1 cellular context compared by ENCODE assay signal in genomic region chr2:221337957-221338685, GRCh38.
TF ChIP-seq lines count a peak whose summit lies in the region.

No MANE protein-coding gene starts in this region.

TF ChIP-seq in GM23338, 12 proteins besides CTCF, POLR2A, EP300 and RAD21:
- no peak for TF ChIP-seq ZNF462 (CRISPR knock-in tag; IDR thresholded peaks at IDR 0.05)
- no peak for TF ChIP-seq REST (IDR thresholded peaks at IDR 0.05; ENCODE audit: unreplicated experiment)
- TF ChIP-seq ZNF331 (CRISPR knock-in tag; IDR thresholded peaks at IDR 0.05; ENCODE audit: low read depth) = no peak
- no peak for TF ChIP-seq POLR2AphosphoS5 (IDR thresholded peaks at IDR 0.05; ENCODE audit: low read depth)
- no peak for TF ChIP-seq EZH2 (IDR thresholded peaks at IDR 0.05; ENCODE audit: low read depth, unreplicated experiment)
- TF ChIP-seq EZH2phosphoT487 (IDR thresholded peaks at IDR 0.05; ENCODE audit: unreplicated experiment) = no peak
- no peak for TF ChIP-seq JUNB (IDR thresholded peaks at IDR 0.05; ENCODE audit: unreplicated experiment)
- TF ChIP-seq CREB1 (CRISPR knock-in tag; IDR thresholded peaks at IDR 0.05; ENCODE audit: low read depth) = no peak
- no peak for TF ChIP-seq STAT1 (IDR thresholded peaks at IDR 0.05; ENCODE audit: unreplicated experiment)
- TF ChIP-seq ZNF114 (CRISPR knock-in tag; IDR thresholded peaks at IDR 0.05) = no peak
